Comparison of ENCODE assay signal across 11 cellular contexts in the genomic region with DNA sequence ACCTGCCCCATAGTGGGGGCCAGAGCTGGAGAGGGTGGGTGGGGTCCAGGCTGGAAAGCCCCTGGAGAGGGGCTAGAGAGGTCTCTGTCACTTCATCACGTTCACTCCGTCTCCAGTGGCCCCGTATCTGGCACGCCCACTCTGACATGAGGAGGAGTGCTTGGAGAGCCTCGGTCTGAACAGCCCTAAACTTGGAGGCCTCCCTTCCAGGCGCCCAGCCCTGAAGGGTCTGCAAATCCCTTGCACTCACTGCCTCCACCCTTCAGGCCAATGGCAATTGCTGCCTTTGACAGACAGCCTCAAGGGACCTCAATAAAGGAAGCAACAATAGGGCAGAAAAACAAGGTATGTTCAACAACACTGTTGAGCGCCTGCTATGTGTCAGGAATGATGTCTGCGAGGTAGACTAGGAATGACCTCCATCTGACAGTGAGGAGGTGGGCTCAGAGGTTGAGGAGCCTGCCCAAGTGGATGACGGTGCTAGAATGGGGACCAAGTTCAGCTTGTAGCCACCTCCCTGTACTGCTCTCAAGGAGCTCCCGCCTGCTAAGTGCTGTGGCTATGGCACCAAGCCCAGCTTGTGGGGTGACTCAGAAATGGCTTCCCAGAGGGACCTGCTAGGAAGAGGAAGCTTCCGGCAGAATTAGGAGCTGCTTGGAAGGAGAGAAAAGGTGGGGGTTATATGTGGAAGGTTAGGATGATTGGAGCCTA. TPM values are rescaled to one million over a fixed set of nuclear protein-coding genes. Genes with fewer than 3 reads are reported as not detected.
A peak's percentile ranks its signal among the peaks of the same experiment; 100 is the strongest.
DNase-seq lines count a peak whose midpoint lies in the region; ATAC-seq and TF ChIP-seq lines count a peak whose summit lies in the region.
"Had no signal": no experiment of that assay in that cellular context is flagged by ENCODE, and none has a peak within 500 bp of the region (broad histone marks: within the 10 kb centered on the region; RNA-seq: fewer than 3 reads in every experiment).

No MANE protein-coding gene starts in this region.

- no peaks in the 10 kb centered on the region for H3K4me1 ChIP-seq in left lung
- H3K4me1 ChIP-seq in MM.1S (ENCODE audit: low read length) = 0 out of 2 replicates have a peak, but pooled peaks cover 4% of the 10 kb centered on the region
- H3K4me1 ChIP-seq: prostate gland had no signal

- H4K20me1 ChIP-seq in MM.1S (ENCODE audit: insufficient read depth, low read length) = no peaks in the 10 kb centered on the region

- H3K4me3 ChIP-seq in left lung = no peak overlapping the region
- H3K4me3 ChIP-seq in MM.1S (ENCODE audit: low read length) = no peak overlapping the region
- H3K4me3 ChIP-seq: prostate gland had no signal

- TF ChIP-seq CTCF in left lung (IDR thresholded peaks at IDR 0.05) (no peak), MM.1S (IDR thresholded peaks at IDR 0.05; ENCODE audit: low read length) (no peak)

- no peaks in the 10 kb centered on the region for H3K9me2 ChIP-seq in MM.1S (replicated peaks; ENCODE audit: insufficient read depth, low read length)

- intact Hi-C loops in left lung (cut with DNase I) = no loop called here

- no peaks in the 10 kb centered on the region for H3F3A ChIP-seq in MM.1S (ENCODE audit: insufficient read depth, low read length)

- H3K27ac ChIP-seq in left lung (no peak overlapping the region), MM.1S (ENCODE audit: low read length) (no peak overlapping the region)
- H3K27ac ChIP-seq: prostate gland had no signal

- no peaks in the 10 kb centered on the region for H3K79me2 ChIP-seq in MM.1S (ENCODE audit: low read length)

- no peak overlapping the region for H2AFZ ChIP-seq in MM.1S (ENCODE audit: low read length)

- H3K9me3 ChIP-seq in left lung (no peaks in the 10 kb centered on the region), MM.1S (replicated peaks; ENCODE audit: insufficient read depth, low read length) (no peaks in the 10 kb centered on the region)
- H3K9me3 ChIP-seq: prostate gland had no signal

- H3K27me3 ChIP-seq in left lung (peaks cover 0 to 39% of the 10 kb centered on the region in 2 donors), MM.1S (replicated peaks; ENCODE audit: insufficient read depth, low read length) (peaks cover 34% of the 10 kb centered on the region)

- ATAC-seq in left lung = peak; percentile 94
- ATAC-seq in HG03108 (IDR thresholded peaks at IDR 0.05; ENCODE audit: unreplicated experiment) = no peak
- ATAC-seq in HG03045 (IDR thresholded peaks at IDR 0.05; ENCODE audit: unreplicated experiment) = no peak
- no peak for ATAC-seq in HG02870 (IDR thresholded peaks at IDR 0.05; ENCODE audit: unreplicated experiment)

- peak; percentile 91 for DNase-seq in AG20443 (ENCODE audit: low spot score)
- peak; percentile 85 for DNase-seq in HT1080 (ENCODE audit: low read depth)
- DNase-seq in amniotic epithelial cell (ENCODE audit: low read depth) = peak; percentile 69
- peak; percentile 82 to 90 for DNase-seq in left lung
- no peak for DNase-seq in MM.1S
- DNase-seq: activated CD8-positive, alpha-beta memory T cell treated with anti-CD3 and anti-CD28 coated beads, Interleukin-2, amount 50 U/mL, for 48 hours had no signal

- no peak overlapping the region for H3K9ac ChIP-seq in MM.1S (ENCODE audit: low read length)

- no peak overlapping the region for H3K4me2 ChIP-seq in MM.1S (ENCODE audit: low read depth, low read length)

- H3K36me3 ChIP-seq in left lung (no peaks in the 10 kb centered on the region), MM.1S (replicated peaks; ENCODE audit: insufficient read depth, low read length) (no peaks in the 10 kb centered on the region)
- H3K36me3 ChIP-seq: prostate gland had no signal

RNA-seq across cellular contexts. Expression of gene EPX, which starts 2.9 kb away (rescaled TPM):
- total RNA-seq in HT1080 (2014; rRNA removed; shearing (Covaris generic)) = 0.16 TPM in 1 of 2 replicates, not detected in the other
- polyA plus RNA-seq in HT1080 (2015; cell fraction: cytosol; rRNA removed) = 0.07 and 0.11 TPM in 2 replicates
- polyA plus RNA-seq in HT1080 (2015; cell fraction: nucleus; rRNA removed) = 0.07 TPM in 1 of 2 replicates, not detected in the other
- not detected for total RNA-seq in left lung
- total RNA-seq: epithelial cell of proximal tubule, prostate gland had no signal

RNA-seq across cellular contexts. Expression of gene OR4D2, which starts 22.8 kb away (rescaled TPM):
- total RNA-seq in HT1080 (2014; rRNA removed; shearing (Covaris generic)) = not detected in 2 replicates
- polyA plus RNA-seq in HT1080 (2015; cell fraction: cytosol; rRNA removed) = not detected in 2 replicates
- not detected in 2 replicates for polyA plus RNA-seq in HT1080 (2015; cell fraction: nucleus; rRNA removed)
- total RNA-seq in left lung = not detected
- total RNA-seq: epithelial cell of proximal tubule, prostate gland had no signal

RNA-seq across cellular contexts. Expression of gene MKS1, which starts 29.5 kb away (rescaled TPM):
- 12.0 and 15.9 TPM in 2 replicates for total RNA-seq in HT1080 (2014; rRNA removed; shearing (Covaris generic))
- polyA plus RNA-seq in HT1080 (2015; cell fraction: cytosol; rRNA removed) = 10.0 and 10.6 TPM in 2 replicates
- polyA plus RNA-seq in HT1080 (2015; cell fraction: nucleus; rRNA removed) = 37.3 and 45.0 TPM in 2 replicates
- 10 to 100 TPM; 16.4 to 19.4 TPM for total RNA-seq in left lung

RNA-seq across cellular contexts. Expression of gene OR4D1, which starts 41.4 kb away (rescaled TPM):
- not detected in 2 replicates for total RNA-seq in HT1080 (2014; rRNA removed; shearing (Covaris generic))
- polyA plus RNA-seq in HT1080 (2015; cell fraction: cytosol; rRNA removed) = not detected in 2 replicates
- not detected in 2 replicates for polyA plus RNA-seq in HT1080 (2015; cell fraction: nucleus; rRNA removed)
- not detected for total RNA-seq in left lung
- total RNA-seq: epithelial cell of proximal tubule had no signal

RNA-seq across cellular contexts. Expression of gene LPO, which starts 48.8 kb away (rescaled TPM):
- total RNA-seq in HT1080 (2014; rRNA removed; shearing (Covaris generic)) = 0.05 TPM in 1 of 2 replicates, not detected in the other
- 0.27 and 0.54 TPM in 2 replicates for polyA plus RNA-seq in HT1080 (2015; cell fraction: cytosol; rRNA removed)
- 0.30 and 0.62 TPM in 2 replicates for polyA plus RNA-seq in HT1080 (2015; cell fraction: nucleus; rRNA removed)
- total RNA-seq in left lung = under 1 TPM in 1 of 2 donors, not detected in 1; 0.24 TPM
- total RNA-seq: epithelial cell of proximal tubule, prostate gland had no signal
